Comparison of ENCODE assay signal across 13 cellular contexts in genomic region chr14:34678735-34679134, GRCh38.
"Had no signal": no experiment of that assay in that cellular context is flagged by ENCODE, and none has a peak within 500 bp of the region (broad histone marks: within the 10 kb centered on the region; RNA-seq: fewer than 3 reads in every experiment).

No MANE protein-coding gene starts in this region.

- H3K27me3 Mint-ChIP-seq: activated T-cell treated with anti-CD3 and anti-CD28 coated beads, Interleukin-2, amount 50 U/mL, for 24 hours; stimulated activated naive CD8-positive, alpha-beta T cell treated with anti-CD3 and anti-CD28 coated beads, Interleukin-15, Interleukin-2, amounts not matched to agents 100 ng/mL and 50 ng/mL, for 24 hours had no signal

- H3K4me3 Mint-ChIP-seq: activated CD4-positive, alpha-beta memory T cell treated with anti-CD3 and anti-CD28 coated beads for 36 hours; activated T-cell treated with anti-CD3 and anti-CD28 coated beads, Interleukin-2, amount 50 U/mL, for 24 hours; central memory CD8-positive, alpha-beta T cell; neural progenitor cell; stimulated activated naive CD8-positive, alpha-beta T cell treated with anti-CD3 and anti-CD28 coated beads, Interleukin-15, Interleukin-2, amounts not matched to agents 100 ng/mL and 50 ng/mL, for 24 hours; T-helper 1 cell treated with Interleukin-12 subunit alpha and Interleukin-12 subunit beta and Interleukin-4 antibody, amounts not matched to agents 30 μg/mL and 1 μg/mL, for 36 hours had no signal

- H3K9ac ChIP-seq: neural progenitor cell, parathyroid adenoma had no signal

- H3K79me2 ChIP-seq: parathyroid adenoma had no signal

- H3K27ac ChIP-seq: neural progenitor cell, parathyroid adenoma, testis, WERI-Rb-1 had no signal

- H2AFZ ChIP-seq: parathyroid adenoma had no signal

- H3K4me2 ChIP-seq: neural progenitor cell had no signal

- H3K4me1 ChIP-seq: neural progenitor cell, parathyroid adenoma, testis had no signal

- H3K9me3 ChIP-seq: testis had no signal

- DNase-seq: activated CD4-positive, alpha-beta memory T cell treated with anti-CD3 and anti-CD28 coated beads for 36 hours; activated naive CD4-positive, alpha-beta T cell treated with anti-CD3 and anti-CD28 coated beads, Interleukin-2, amount 50 U/mL, for 16 hours; activated T-cell treated with anti-CD3 and anti-CD28 coated beads, Interleukin-2, amount 50 U/mL, for 24 hours; effector memory CD4-positive, alpha-beta T cell; testis; WERI-Rb-1 had no signal

- H3K27me3 ChIP-seq: neural progenitor cell, testis had no signal

- H3K36me3 ChIP-seq: neural progenitor cell, WERI-Rb-1 had no signal

- H3K9me3 Mint-ChIP-seq: activated CD4-positive, alpha-beta memory T cell treated with anti-CD3 and anti-CD28 coated beads for 36 hours; activated T-cell treated with anti-CD3 and anti-CD28 coated beads, Interleukin-2, amount 50 U/mL, for 24 hours; central memory CD8-positive, alpha-beta T cell; neural progenitor cell; stimulated activated naive CD8-positive, alpha-beta T cell treated with anti-CD3 and anti-CD28 coated beads, Interleukin-15, Interleukin-2, amounts not matched to agents 100 ng/mL and 50 ng/mL, for 24 hours; T-helper 1 cell treated with Interleukin-12 subunit alpha and Interleukin-12 subunit beta and Interleukin-4 antibody, amounts not matched to agents 30 μg/mL and 1 μg/mL, for 36 hours had no signal

- H3K4me3 ChIP-seq: lung, neural progenitor cell, testis had no signal

- H3K27ac Mint-ChIP-seq: activated CD4-positive, alpha-beta memory T cell treated with anti-CD3 and anti-CD28 coated beads for 36 hours; activated T-cell treated with anti-CD3 and anti-CD28 coated beads, Interleukin-2, amount 50 U/mL, for 24 hours; neural progenitor cell; stimulated activated naive CD8-positive, alpha-beta T cell treated with anti-CD3 and anti-CD28 coated beads, Interleukin-15, Interleukin-2, amounts not matched to agents 100 ng/mL and 50 ng/mL, for 24 hours; T-helper 1 cell treated with Interleukin-12 subunit alpha and Interleukin-12 subunit beta and Interleukin-4 antibody, amounts not matched to agents 30 μg/mL and 1 μg/mL, for 36 hours had no signal

- H3K4me1 Mint-ChIP-seq: central memory CD8-positive, alpha-beta T cell had no signal

- H3K36me3 Mint-ChIP-seq: activated CD4-positive, alpha-beta memory T cell treated with anti-CD3 and anti-CD28 coated beads for 36 hours; neural progenitor cell had no signal

- FAIRE-seq: islet of Langerhans had no signal
